In genomic region chr1:63321061-63321787, GRCh38 we compare ENCODE assay signal across 15 cellular contexts. TPM values are rescaled to one million over a fixed set of nuclear protein-coding genes. Genes with fewer than 3 reads are reported as not detected.
DNase-seq lines count a peak whose midpoint lies in the region; FAIRE-seq and TF ChIP-seq lines count a peak whose summit lies in the region.
"Had no signal": no experiment of that assay in that cellular context is flagged by ENCODE, and none has a peak within 500 bp of the region (broad histone marks: within the 10 kb centered on the region; RNA-seq: fewer than 3 reads in every experiment).

No MANE protein-coding gene starts in this region.

- H3K4me3 Mint-ChIP-seq in CD8-positive, alpha-beta memory T cell = peak overlapping the region; percentile 63 to 89 (median 77)
- peak overlapping the region; percentile 74 for H3K4me3 Mint-ChIP-seq in nephron progenitor cell

- peak overlapping the region; percentile 80 for H3K4me2 ChIP-seq in KMS-11

- FAIRE-seq in HTR-8/SVneo (lab: Jason Lieb, UNC) = no peak

- H3K4me3 ChIP-seq in CD8-positive, alpha-beta memory T cell (ENCODE audit: low read length) = no peak overlapping the region
- H3K4me3 ChIP-seq in KMS-11 (IDR thresholded peaks at IDR 0.05; ENCODE audit: insufficient read depth, low read depth, low read length) = no peak overlapping the region
- peak overlapping the region; percentile 27 for H3K4me3 ChIP-seq in ectodermal cell (ENCODE audit: insufficient read depth, low read depth, low read length)

- DNase-seq in CD8-positive, alpha-beta memory T cell = peak in 1 of 5 donors; percentile 8
- DNase-seq in nephron progenitor cell (peak; percentile 33), midbrain (lab: John Stamatoyannopoulos, UW) (no peak), HTR-8/SVneo (ENCODE audit: insufficient read length, low spot score) (no peak), COR-L47 (lab: John Stamatoyannopoulos, UW) (no peak), NCI-H1105 (lab: John Stamatoyannopoulos, UW) (no peak)
- DNase-seq: activated CD4-positive, alpha-beta T cell treated with anti-CD3 and anti-CD28 coated beads for 1 hour; DND-41; foreskin keratinocyte; GOT3; NCI-H1694 treated with DMSO at 0.1 percent for 48 hours had no signal

- peaks cover 37 to 47% (median 43%) of the 10 kb centered on the region in 3 donors for H3K4me1 Mint-ChIP-seq in CD8-positive, alpha-beta memory T cell
- peaks cover 19% of the 10 kb centered on the region for H3K4me1 Mint-ChIP-seq in nephron progenitor cell

- peaks cover 71 to 73% of the 10 kb centered on the region in 2 donors for H3K27me3 Mint-ChIP-seq in CD8-positive, alpha-beta memory T cell
- H3K27me3 Mint-ChIP-seq in nephron progenitor cell (ENCODE audit: low read depth, poor library complexity) = peaks cover 95% of the 10 kb centered on the region

- TF ChIP-seq CTCF in KMS-11 (conservative IDR thresholded peaks at IDR 0.05; ENCODE audit: low read depth, low read length) = no peak
- no peak for TF ChIP-seq CTCF in nephron progenitor cell (IDR thresholded peaks at IDR 0.05)

- 1% methylated on average over 39 of the region's 39 CpGs for WGBS in ectodermal cell, 2 experiments

- peaks cover 69% of the 10 kb centered on the region for H3K27me3 ChIP-seq in CD8-positive, alpha-beta memory T cell (ENCODE audit: insufficient read depth, low read length, poor library complexity, severe bottlenecking)
- H3K27me3 ChIP-seq in KMS-11 (ENCODE audit: insufficient read depth, low read depth) = no peaks in the 10 kb centered on the region
- H3K27me3 ChIP-seq in ectodermal cell (ENCODE audit: control insufficient read depth, insufficient read depth, low read length, poor library complexity, severe bottlenecking) = peaks cover 100% of the 10 kb centered on the region

- no peak overlapping the region for H3K27ac ChIP-seq in CD8-positive, alpha-beta memory T cell (ENCODE audit: low read depth, low read length)
- no peak overlapping the region for H3K27ac ChIP-seq in KMS-11
- H3K27ac ChIP-seq in ectodermal cell (ENCODE audit: insufficient read depth, low read depth, low read length, poor library complexity, severe bottlenecking) = no peak overlapping the region
- H3K27ac ChIP-seq: cardiac muscle cell, foreskin keratinocyte, HL-60 had no signal

- H3K36me3 Mint-ChIP-seq in CD8-positive, alpha-beta memory T cell = peaks cover 2 to 21% (median 3%) of the 10 kb centered on the region in 3 donors
- H3K36me3 Mint-ChIP-seq in nephron progenitor cell (ENCODE audit: low read depth) = no peaks in the 10 kb centered on the region

- H3K27ac Mint-ChIP-seq in CD8-positive, alpha-beta memory T cell = peak overlapping the region in 5 of 8 donors; percentile 38 to 80 (median 74)
- H3K27ac Mint-ChIP-seq in nephron progenitor cell = no peak overlapping the region

- POLR2A ChIA-PET in CD8-positive, alpha-beta memory T cell (lab: Charles Lee) = no interaction called here

- peak overlapping the region; percentile 93 for H2AFZ ChIP-seq in KMS-11 (ENCODE audit: low read depth)

- H3K79me2 ChIP-seq in KMS-11 (ENCODE audit: insufficient read depth, low read depth) = no peaks in the 10 kb centered on the region

- H3K9ac ChIP-seq in KMS-11 = no peak overlapping the region

- H3K9me3 ChIP-seq in CD8-positive, alpha-beta memory T cell (ENCODE audit: low read length) = no peaks in the 10 kb centered on the region
- no peaks in the 10 kb centered on the region for H3K9me3 ChIP-seq in ectodermal cell (ENCODE audit: control insufficient read depth, low read length)

- no peaks in the 10 kb centered on the region for H3K36me3 ChIP-seq in CD8-positive, alpha-beta memory T cell (ENCODE audit: insufficient read depth, low read length)
- H3K36me3 ChIP-seq in KMS-11 (ENCODE audit: insufficient read depth) = no peaks in the 10 kb centered on the region
- H3K36me3 ChIP-seq in ectodermal cell (ENCODE audit: control insufficient read depth, insufficient read depth, low read length) = no peaks in the 10 kb centered on the region
- H3K36me3 ChIP-seq: cardiac muscle cell had no signal

- H3K4me1 ChIP-seq in CD8-positive, alpha-beta memory T cell (ENCODE audit: insufficient read depth, low read length) = peaks cover 8% of the 10 kb centered on the region
- H3K4me1 ChIP-seq in KMS-11 (ENCODE audit: low read depth, poor library complexity, severe bottlenecking) (peaks cover 11% of the 10 kb centered on the region), ectodermal cell (ENCODE audit: control insufficient read depth, insufficient read depth, low read length) (peaks cover 6% of the 10 kb centered on the region)

- H4K20me1 ChIP-seq in KMS-11 (ENCODE audit: insufficient read depth) = no peaks in the 10 kb centered on the region

- CTCF ChIA-PET in CD8-positive, alpha-beta memory T cell (lab: Charles Lee) = no interaction called here

- peaks cover 24 to 55% (median 44%) of the 10 kb centered on the region in 5 donors for H3K9me3 Mint-ChIP-seq in CD8-positive, alpha-beta memory T cell
- H3K9me3 Mint-ChIP-seq in nephron progenitor cell = peaks cover 14% of the 10 kb centered on the region

RNA-seq across cellular contexts. Expression of gene FOXD3, which starts 1.1 kb away (rescaled TPM):
- not detected for total RNA-seq in CD8-positive, alpha-beta memory T cell
- polyA plus RNA-seq in CD8-positive, alpha-beta memory T cell = not detected
- polyA plus RNA-seq in ectodermal cell (2013, experiment 1 of 4) = 38.9 TPM
- 36.6 TPM for polyA plus RNA-seq in ectodermal cell (2013, experiment 2 of 4)
- 37.0 TPM for polyA plus RNA-seq in ectodermal cell (2013, experiment 3 of 4)
- polyA plus RNA-seq in ectodermal cell (2013, experiment 4 of 4) = 37.0 TPM
- total RNA-seq: cardiac muscle cell, foreskin keratinocyte had no signal
- polyA plus RNA-seq: cardiac muscle cell, foreskin keratinocyte had no signal

RNA-seq across cellular contexts. Expression of gene ALG6, which starts 46.2 kb away (rescaled TPM):
- 10 to 100 TPM; 21.2 to 24.6 TPM for total RNA-seq in CD8-positive, alpha-beta memory T cell
- polyA plus RNA-seq in CD8-positive, alpha-beta memory T cell = 25.6 TPM
- 30.6 TPM for polyA plus RNA-seq in ectodermal cell (2013, experiment 1 of 4)
- polyA plus RNA-seq in ectodermal cell (2013, experiment 2 of 4) = 29.3 TPM
- polyA plus RNA-seq in ectodermal cell (2013, experiment 3 of 4) = 25.1 TPM
- 25.3 TPM for polyA plus RNA-seq in ectodermal cell (2013, experiment 4 of 4)
